Comparison of ENCODE assay signal across 1 cellular context in genomic region chr16:30395992-30396560, GRCh38.
TF ChIP-seq lines count a peak whose summit lies in the region.

No MANE protein-coding gene starts in this region.

TF ChIP-seq in HEK293, 187 proteins besides CTCF, POLR2A, EP300 and RAD21 (continued from another document):
- peak; percentile 64; the same call in 1 of the 2 replicates for TF ChIP-seq ZBTB11 (tag by site-specific recombination; conservative IDR thresholded peaks at IDR 0.05; ENCODE audit: low read depth)
